Comparison of ENCODE assay signal across 14 cellular contexts in genomic region chr16:30882429-30883310, GRCh38. TPM values are rescaled to one million over a fixed set of nuclear protein-coding genes. Genes with fewer than 3 reads are reported as not detected.
DNase-seq lines count a peak whose midpoint lies in the region; ATAC-seq and TF ChIP-seq lines count a peak whose summit lies in the region.
"Had no signal": no experiment of that assay in that cellular context is flagged by ENCODE, and none has a peak within 500 bp of the region (broad histone marks: within the 10 kb centered on the region; RNA-seq: fewer than 3 reads in every experiment).

No MANE protein-coding gene starts in this region.

- no peaks in the 10 kb centered on the region for H3K27me3 Mint-ChIP-seq in activated naive CD4-positive, alpha-beta T cell treated with anti-CD3 and anti-CD28 coated beads, Interleukin-2, amount 50 U/mL, for 24 hours
- H3K27me3 Mint-ChIP-seq in T-cell = no peaks in the 10 kb centered on the region
- peaks cover 16% of the 10 kb centered on the region for H3K27me3 Mint-ChIP-seq in endothelial cell (ENCODE audit: unreplicated experiment)
- no peaks in the 10 kb centered on the region for H3K27me3 Mint-ChIP-seq in stimulated activated naive CD8-positive, alpha-beta T cell treated with anti-CD3 and anti-CD28 coated beads, Interleukin-15, Interleukin-2, amounts not matched to agents 100 ng/mL and 50 ng/mL, for 24 hours

- CTCF ChIA-PET in T-cell (lab: Charles Lee) = no interaction called here

- no peak for TF ChIP-seq CTCF in endothelial cell (IDR thresholded peaks at IDR 0.05; ENCODE audit: unreplicated experiment)

- H3K9me3 Mint-ChIP-seq in activated naive CD4-positive, alpha-beta T cell treated with anti-CD3 and anti-CD28 coated beads, Interleukin-2, amount 50 U/mL, for 24 hours = no peaks in the 10 kb centered on the region
- H3K9me3 Mint-ChIP-seq in T-cell (no peaks in the 10 kb centered on the region), endothelial cell (ENCODE audit: unreplicated experiment) (no peaks in the 10 kb centered on the region)
- H3K9me3 Mint-ChIP-seq in stimulated activated naive CD8-positive, alpha-beta T cell treated with anti-CD3 and anti-CD28 coated beads, Interleukin-15, Interleukin-2, amounts not matched to agents 100 ng/mL and 50 ng/mL, for 24 hours = no peaks in the 10 kb centered on the region

- in situ Hi-C loops in G401 (cut with HindIII; ENCODE audit: low sequenced_read_pairs) = no loop called here

- H3K4me1 Mint-ChIP-seq in activated naive CD4-positive, alpha-beta T cell treated with anti-CD3 and anti-CD28 coated beads, Interleukin-2, amount 50 U/mL, for 24 hours = peaks cover 26% of the 10 kb centered on the region
- H3K4me1 Mint-ChIP-seq in T-cell (peaks cover 24 to 26% (median 25%) of the 10 kb centered on the region in 3 donors), endothelial cell (ENCODE audit: unreplicated experiment) (peaks cover 9% of the 10 kb centered on the region)
- peaks cover 27% of the 10 kb centered on the region for H3K4me1 Mint-ChIP-seq in stimulated activated naive CD8-positive, alpha-beta T cell treated with anti-CD3 and anti-CD28 coated beads, Interleukin-15, Interleukin-2, amounts not matched to agents 100 ng/mL and 50 ng/mL, for 24 hours (ENCODE audit: low read depth)

- DNase-seq in activated naive CD4-positive, alpha-beta T cell treated with Interleukin-2 at 50 U/mL for 16 hours = no peak
- DNase-seq in T-cell = no peak
- no peak for DNase-seq in endothelial cell (ENCODE audit: low spot score)
- no peak for DNase-seq in NCI-H1092 treated with DMSO at 0.1 percent for 48 hours (lab: John Stamatoyannopoulos, UW)
- no peak for DNase-seq in G401 (ENCODE audit: low spot score)
- DNase-seq in NAMALWA (ENCODE audit: low spot score) = no peak
- DNase-seq: activated CD4-positive, alpha-beta T cell treated with anti-CD3 and anti-CD28 coated beads, Interleukin-2, amount 50 U/mL, for 4 hours; effector memory CD4-positive, alpha-beta T cell; GOT3; NCI-H1436; SJCRH30 had no signal

- peak overlapping the region; percentile 82 for H3K27ac Mint-ChIP-seq in activated naive CD4-positive, alpha-beta T cell treated with anti-CD3 and anti-CD28 coated beads, Interleukin-2, amount 50 U/mL, for 24 hours
- H3K27ac Mint-ChIP-seq in T-cell (peak overlapping the region; percentile 20 to 65), endothelial cell (ENCODE audit: unreplicated experiment) (no peak overlapping the region)
- H3K27ac Mint-ChIP-seq in stimulated activated naive CD8-positive, alpha-beta T cell treated with anti-CD3 and anti-CD28 coated beads, Interleukin-15, Interleukin-2, amounts not matched to agents 100 ng/mL and 50 ng/mL, for 24 hours = peak overlapping the region; percentile 78

- H3K36me3 Mint-ChIP-seq in activated naive CD4-positive, alpha-beta T cell treated with anti-CD3 and anti-CD28 coated beads, Interleukin-2, amount 50 U/mL, for 24 hours = peaks cover 2% of the 10 kb centered on the region
- H3K36me3 Mint-ChIP-seq in T-cell = peaks cover 22% of the 10 kb centered on the region
- H3K36me3 Mint-ChIP-seq in endothelial cell (ENCODE audit: low read depth, unreplicated experiment) = peaks cover 25% of the 10 kb centered on the region
- H3K36me3 Mint-ChIP-seq in stimulated activated naive CD8-positive, alpha-beta T cell treated with anti-CD3 and anti-CD28 coated beads, Interleukin-15, Interleukin-2, amounts not matched to agents 100 ng/mL and 50 ng/mL, for 24 hours (ENCODE audit: low read depth) = peaks cover 29% of the 10 kb centered on the region

- POLR2A ChIA-PET in T-cell (lab: Charles Lee) = interaction anchor here in 1 of 2 donors (0.6 kb wide), 1 partner anchor 13 kb away, joined by 4 read pairs; no protein-coding TSS in a partner anchor

- no peak overlapping the region for H3K4me3 Mint-ChIP-seq in activated naive CD4-positive, alpha-beta T cell treated with anti-CD3 and anti-CD28 coated beads, Interleukin-2, amount 50 U/mL, for 24 hours
- H3K4me3 Mint-ChIP-seq in T-cell = no peak overlapping the region
- H3K4me3 Mint-ChIP-seq in endothelial cell (ENCODE audit: unreplicated experiment) = peak overlapping the region; percentile 62
- no peak overlapping the region for H3K4me3 Mint-ChIP-seq in stimulated activated naive CD8-positive, alpha-beta T cell treated with anti-CD3 and anti-CD28 coated beads, Interleukin-15, Interleukin-2, amounts not matched to agents 100 ng/mL and 50 ng/mL, for 24 hours

- no peak for ATAC-seq in T-cell (replicated peaks in 1 of 4)
- ATAC-seq: left lung had no signal

RNA-seq across cellular contexts. Expression of gene BCL7C, which starts 11.2 kb away (rescaled TPM):
- total RNA-seq in T-cell (10 to 100 TPM; 21.0 to 31.9 (median 26.9) TPM), endothelial cell (ENCODE audit: unreplicated experiment) (53.9 TPM)
- total RNA-seq in G401 (2014; rRNA removed; shearing (Covaris generic)) = 58.1 and 89.3 TPM in 2 replicates

RNA-seq across cellular contexts. Expression of gene CTF1, which starts 13.7 kb away (rescaled TPM):
- total RNA-seq in T-cell (under 1 TPM in 3 of 5 donors, not detected in 2; 0.38 to 0.47 (median 0.39) TPM), endothelial cell (ENCODE audit: unreplicated experiment) (3.4 TPM)
- total RNA-seq in G401 (2014; rRNA removed; shearing (Covaris generic)) = 2.1 and 2.4 TPM in 2 replicates

RNA-seq across cellular contexts. Expression of gene FBXL19, which starts 40.7 kb away (rescaled TPM):
- total RNA-seq in T-cell (10 to 100 TPM; 11.5 to 22.0 (median 18.1) TPM), endothelial cell (ENCODE audit: unreplicated experiment) (117 TPM)
- 67.1 and 85.6 TPM in 2 replicates for total RNA-seq in G401 (2014; rRNA removed; shearing (Covaris generic))
